In genomic region chr6:48957781-48958180, GRCh38 we compare ENCODE assay signal across 19 cellular contexts.
DNase-seq lines count a peak whose midpoint lies in the region; FAIRE-seq and TF ChIP-seq lines count a peak whose summit lies in the region.
"Had no signal": no experiment of that assay in that cellular context is flagged by ENCODE, and none has a peak within 500 bp of the region (broad histone marks: within the 10 kb centered on the region; RNA-seq: fewer than 3 reads in every experiment).

No MANE protein-coding gene starts in this region.

- H3K4me1 ChIP-seq in GM23248 (ENCODE audit: insufficient read depth) = peaks cover 11% of the 10 kb centered on the region
- no peaks in the 10 kb centered on the region for H3K4me1 ChIP-seq in endodermal cell (ENCODE audit: control insufficient read depth, insufficient read depth, low read length)
- H3K4me1 ChIP-seq: Caco-2, Peyer's patch had no signal

- H3K27me3 Mint-ChIP-seq in endodermal cell (ENCODE audit: insufficient read depth) = no peaks in the 10 kb centered on the region
- no peaks in the 10 kb centered on the region for H3K27me3 Mint-ChIP-seq in activated T-helper 2 cell treated with anti-CD3 and anti-CD28 coated beads, Interferon-gamma antibody, Interleukin-2, Interleukin-4, amounts not matched to agents 10 μg/mL and 5 μg/mL and 100 μg/mL, durations not matched to agents 14 hours and 24 hours and 36 hours (ENCODE audit: low read depth)

- H3K27me3 ChIP-seq in GM23248 (replicated peaks; ENCODE audit: insufficient read depth) (no peaks in the 10 kb centered on the region), endodermal cell (ENCODE audit: control insufficient read depth, insufficient read depth, low read length, poor library complexity, severe bottlenecking) (no peaks in the 10 kb centered on the region)
- H3K27me3 ChIP-seq: Peyer's patch had no signal

- no peaks in the 10 kb centered on the region for H3K9me2 ChIP-seq in GM23248 (ENCODE audit: insufficient read depth)

- no peaks in the 10 kb centered on the region for H3K9me3 ChIP-seq in GM23248 (ENCODE audit: low read depth)
- H3K9me3 ChIP-seq in endodermal cell (ENCODE audit: control insufficient read depth, low read length) = no peaks in the 10 kb centered on the region
- H3K9me3 ChIP-seq: Caco-2, Peyer's patch, SK-N-SH had no signal

- in situ Hi-C loops in GM23248 (cut with MboI) = no loop called here

- no peaks in the 10 kb centered on the region for H4K20me1 ChIP-seq in GM23248 (ENCODE audit: insufficient read depth)

- no peak overlapping the region for H3K27ac ChIP-seq in GM23248
- no peak overlapping the region for H3K27ac ChIP-seq in endodermal cell (ENCODE audit: low read depth, low read length)
- H3K27ac ChIP-seq: Peyer's patch had no signal

- 18 to 20% methylated on average over 5 of the region's 5 CpGs for WGBS in GM23248 (ENCODE audit: low coverage in 1 of 2, low lambda C conversion rate in 2 of 2, missing lambda C conversion rate in 2 of 2), 2 experiments
- WGBS in endodermal cell (ENCODE audit: insufficient coverage in 1 of 2, insufficient read length in 1 of 2), 2 experiments = 90 to 97% methylated on average over 5 of the region's 5 CpGs

- H3K9me3 Mint-ChIP-seq in endodermal cell = no peaks in the 10 kb centered on the region
- H3K9me3 Mint-ChIP-seq in activated T-helper 2 cell treated with anti-CD3 and anti-CD28 coated beads, Interferon-gamma antibody, Interleukin-2, Interleukin-4, amounts not matched to agents 10 μg/mL and 5 μg/mL and 100 μg/mL, durations not matched to agents 14 hours and 24 hours and 36 hours = peaks cover 35% of the 10 kb centered on the region

- no peak overlapping the region for H3K9ac ChIP-seq in GM23248
- H3K9ac ChIP-seq in endodermal cell (ENCODE audit: extremely low read depth, low read length, poor library complexity, severe bottlenecking) = no peak overlapping the region
- H3K9ac ChIP-seq: SK-N-SH had no signal

- DNase-seq in AG09309 (ENCODE audit: low read depth) (peak; percentile 13), GM23248 (peak; percentile 81), cardiac fibroblast (ENCODE audit: low read depth in 2 of 2) (peak; percentile 58 to 88), foreskin fibroblast (peak; percentile 3 to 14), endodermal cell (no peak), GM19239 (ENCODE audit: insufficient read length, low spot score) (no peak)
- DNase-seq in NK-92 treated with Interleukin-12 subunit alpha and Interleukin-12 subunit beta, amount 100 ng/mL, for 24 hours (lab: John Stamatoyannopoulos, UW) = no peak
- no peak for DNase-seq in activated T-helper 2 cell treated with anti-CD3 and anti-CD28 coated beads, Interferon-gamma antibody, Interleukin-2, Interleukin-4, amounts not matched to agents 10 μg/mL and 5 μg/mL and 100 μg/mL, durations not matched to agents 14 hours and 24 hours and 36 hours (ENCODE audit: low spot score)
- DNase-seq: Caco-2, DMS153, KBM-7, NCI-H1436 treated with DMSO at 0.1 percent for 48 hours, NCI-H2029 treated with DMSO at 0.1 percent for 48 hours, NCI-H510A treated with DMSO at 0.1 percent for 48 hours, NCI-H82, Peyer's patch, Right ventricle myocardium superior, SK-N-SH had no signal

- H3K4me3 Mint-ChIP-seq in endodermal cell = no peak overlapping the region
- H3K4me3 Mint-ChIP-seq in activated T-helper 2 cell treated with anti-CD3 and anti-CD28 coated beads, Interferon-gamma antibody, Interleukin-2, Interleukin-4, amounts not matched to agents 10 μg/mL and 5 μg/mL and 100 μg/mL, durations not matched to agents 14 hours and 24 hours and 36 hours (ENCODE audit: low read depth) = no peak overlapping the region

- no peaks in the 10 kb centered on the region for H3F3A ChIP-seq in GM23248 (ENCODE audit: insufficient read depth)

- no peak overlapping the region for H2AFZ ChIP-seq in GM23248

- H3K36me3 Mint-ChIP-seq in endodermal cell (ENCODE audit: low read depth) = no peaks in the 10 kb centered on the region
- H3K36me3 Mint-ChIP-seq in activated T-helper 2 cell treated with anti-CD3 and anti-CD28 coated beads, Interferon-gamma antibody, Interleukin-2, Interleukin-4, amounts not matched to agents 10 μg/mL and 5 μg/mL and 100 μg/mL, durations not matched to agents 14 hours and 24 hours and 36 hours (ENCODE audit: low read depth) = no peaks in the 10 kb centered on the region

- intact Hi-C loops in activated T-helper 2 cell treated with anti-CD3 and anti-CD28 coated beads, Interferon-gamma antibody, Interleukin-2, Interleukin-4, amounts not matched to agents 10 μg/mL and 5 μg/mL and 100 μg/mL, durations not matched to agents 14 hours and 24 hours and 36 hours (cut with micrococcal nuclease) = no loop called here

- no peak for FAIRE-seq in GM19239 (lab: Jason Lieb, UNC)
- FAIRE-seq: A204.1 had no signal

- no peak overlapping the region for H3K27ac Mint-ChIP-seq in endodermal cell
- H3K27ac Mint-ChIP-seq in activated T-helper 2 cell treated with anti-CD3 and anti-CD28 coated beads, Interferon-gamma antibody, Interleukin-2, Interleukin-4, amounts not matched to agents 10 μg/mL and 5 μg/mL and 100 μg/mL, durations not matched to agents 14 hours and 24 hours and 36 hours = no peak overlapping the region

- TF ChIP-seq CTCF in AG09309 (IDR thresholded peaks at IDR 0.05; ENCODE audit: control insufficient read depth, insufficient read depth, low read depth, low read length, missing control alignments) = no peak
- TF ChIP-seq CTCF in cardiac fibroblast (IDR thresholded peaks at IDR 0.05; ENCODE audit: low read depth, low read length) = no peak
- TF ChIP-seq CTCF in foreskin fibroblast (IDR thresholded peaks at IDR 0.05; ENCODE audit: low read depth, low read length) = no peak
- TF ChIP-seq CTCF in endodermal cell (conservative IDR thresholded peaks at IDR 0.05) = no peak

- no peak overlapping the region for H3K4me2 ChIP-seq in GM23248 (ENCODE audit: unreplicated experiment)
- H3K4me2 ChIP-seq: SK-N-SH had no signal

- no peaks in the 10 kb centered on the region for H3K79me2 ChIP-seq in GM23248 (ENCODE audit: insufficient read depth)

- H3K4me1 Mint-ChIP-seq in endodermal cell = no peaks in the 10 kb centered on the region
- H3K4me1 Mint-ChIP-seq in activated T-helper 2 cell treated with anti-CD3 and anti-CD28 coated beads, Interferon-gamma antibody, Interleukin-2, Interleukin-4, amounts not matched to agents 10 μg/mL and 5 μg/mL and 100 μg/mL, durations not matched to agents 14 hours and 24 hours and 36 hours (ENCODE audit: low read depth) = no peaks in the 10 kb centered on the region

- no peaks in the 10 kb centered on the region for H3K36me3 ChIP-seq in GM23248 (ENCODE audit: low read depth)
- no peaks in the 10 kb centered on the region for H3K36me3 ChIP-seq in endodermal cell (ENCODE audit: control insufficient read depth, insufficient read depth, low read length)
- H3K36me3 ChIP-seq: Peyer's patch had no signal

- H3K4me3 ChIP-seq in AG09309 (ENCODE audit: control insufficient read depth, low read depth, low read length) (no peak overlapping the region), GM23248 (no peak overlapping the region), cardiac fibroblast (replicated peaks in 1 of 2; ENCODE audit: low read depth in 2 of 2, low read length in 2 of 2) (no peak overlapping the region), foreskin fibroblast (ENCODE audit: low read depth in 1 of 2, low read length in 2 of 2) (no peak overlapping the region), endodermal cell (ENCODE audit: low read length) (no peak overlapping the region)
- H3K4me3 ChIP-seq: Peyer's patch had no signal

Comparison
In these comparisons a context has a peak if more than half of its experiments do, and no peak if none do; other contexts are left out.
1. DNase-seq: peak in AG09309 (single experiment), GM23248 (single experiment), cardiac fibroblast (2 of 2) and foreskin fibroblast (2 of 2); none in NK-92 treated with Interleukin-12 subunit alpha and Interleukin-12 subunit beta, amount 100 ng/mL, for 24 hours (single experiment), endodermal cell (single experiment), GM19239 (single experiment) and activated T-helper 2 cell treated with anti-CD3 and anti-CD28 coated beads, Interferon-gamma antibody, Interleukin-2, Interleukin-4, amounts not matched to agents 10 μg/mL and 5 μg/mL and 100 μg/mL, durations not matched to agents 14 hours and 24 hours and 36 hours (single experiment).